In the genomic region with DNA sequence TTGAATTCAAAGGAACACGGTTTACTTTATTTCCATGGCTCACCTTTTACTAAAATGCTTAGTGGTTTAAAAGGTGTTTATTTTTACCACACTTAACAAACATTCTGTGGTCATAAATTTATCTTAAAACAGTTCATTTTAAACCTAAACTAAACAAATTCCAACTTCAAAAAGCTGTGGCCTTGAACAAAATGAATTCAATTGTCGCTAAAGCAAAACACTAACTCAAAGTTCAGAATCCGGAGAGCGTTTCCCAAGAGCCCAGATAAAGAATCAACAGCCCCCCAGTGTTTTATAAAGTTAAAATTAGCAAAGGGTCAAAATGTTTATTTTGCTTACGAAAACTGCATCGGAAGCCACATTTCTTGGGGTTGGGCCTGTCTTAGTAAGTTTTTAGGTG, we compare ENCODE assay signal across 8 cellular contexts. TPM values are rescaled to one million over a fixed set of nuclear protein-coding genes. Genes with fewer than 3 reads are reported as not detected.
A peak's percentile ranks its signal among the peaks of the same experiment; 100 is the strongest.
DNase-seq lines count a peak whose midpoint lies in the region; ATAC-seq lines count a peak whose summit lies in the region.

No MANE protein-coding gene starts in this region.

- H3K9me3 Mint-ChIP-seq in activated T-helper 2 cell treated with anti-CD3 and anti-CD28 coated beads, Interferon-gamma antibody, Interleukin-2, Interleukin-4, amounts not matched to agents 10 μg/mL and 5 μg/mL and 100 μg/mL, durations not matched to agents 14 hours and 24 hours and 36 hours, result no peaks in the 10 kb centered on the region
- H3K9me3 Mint-ChIP-seq in stimulated activated naive B cell treated with anti-CD40 and anti-IgM and Interleukin-4, amounts not matched to agents 10 μg/mL and 1 μg/mL and 100 μg/mL, for 72 hours, result no peaks in the 10 kb centered on the region

- DNase-seq in DMS 273 (lab: John Stamatoyannopoulos, UW; ENCODE audit: unreplicated experiment), result peak; percentile 31
- DNase-seq in DMS 273 treated with DMSO at 0.1 percent for 48 hours (lab: John Stamatoyannopoulos, UW), result no peak
- no peak for DNase-seq in activated T-helper 2 cell treated with anti-CD3 and anti-CD28 coated beads, Interferon-gamma antibody, Interleukin-2, Interleukin-4, amounts not matched to agents 10 μg/mL and 5 μg/mL and 100 μg/mL, durations not matched to agents 14 hours and 24 hours and 36 hours (ENCODE audit: low spot score)
- no peak for DNase-seq in stimulated activated naive B cell treated with anti-CD40 and anti-IgM and Interleukin-4, amounts not matched to agents 10 μg/mL and 1 μg/mL and 100 μg/mL, for 72 hours
- no peak for DNase-seq in activated effector memory CD4-positive, alpha-beta T cell treated with Interleukin-2 at 50 U/mL for 16 hours
- DNase-seq in NCI-H1694 treated with DMSO at 0.1 percent for 48 hours (lab: John Stamatoyannopoulos, UW), result no peak

- no peaks in the 10 kb centered on the region for H3K9me3 ChIP-seq in iPS-18c (ENCODE audit: control insufficient read depth, insufficient read depth, low read length)

- peak overlapping the region; percentile 99 for H3K4me3 Mint-ChIP-seq in activated T-helper 2 cell treated with anti-CD3 and anti-CD28 coated beads, Interferon-gamma antibody, Interleukin-2, Interleukin-4, amounts not matched to agents 10 μg/mL and 5 μg/mL and 100 μg/mL, durations not matched to agents 14 hours and 24 hours and 36 hours (ENCODE audit: low read depth)
- peak overlapping the region; percentile 94 to 99 for H3K4me3 Mint-ChIP-seq in stimulated activated naive B cell treated with anti-CD40 and anti-IgM and Interleukin-4, amounts not matched to agents 10 μg/mL and 1 μg/mL and 100 μg/mL, for 72 hours

- no peak for ATAC-seq in stimulated activated naive B cell treated with anti-CD40 and anti-IgM and Interleukin-4, amounts not matched to agents 10 μg/mL and 1 μg/mL and 100 μg/mL, for 72 hours (replicated peaks)
- ATAC-seq in GM19351 (IDR thresholded peaks at IDR 0.05; ENCODE audit: unreplicated experiment), result no peak

- peak overlapping the region; percentile 96 for H3K27ac Mint-ChIP-seq in activated T-helper 2 cell treated with anti-CD3 and anti-CD28 coated beads, Interferon-gamma antibody, Interleukin-2, Interleukin-4, amounts not matched to agents 10 μg/mL and 5 μg/mL and 100 μg/mL, durations not matched to agents 14 hours and 24 hours and 36 hours
- peak overlapping the region; percentile 100 for H3K27ac Mint-ChIP-seq in stimulated activated naive B cell treated with anti-CD40 and anti-IgM and Interleukin-4, amounts not matched to agents 10 μg/mL and 1 μg/mL and 100 μg/mL, for 72 hours

- peak overlapping the region; percentile 95 for H3K4me3 ChIP-seq in iPS-18c (ENCODE audit: insufficient read depth, low read depth, low read length)

- H3K4me1 Mint-ChIP-seq in activated T-helper 2 cell treated with anti-CD3 and anti-CD28 coated beads, Interferon-gamma antibody, Interleukin-2, Interleukin-4, amounts not matched to agents 10 μg/mL and 5 μg/mL and 100 μg/mL, durations not matched to agents 14 hours and 24 hours and 36 hours (ENCODE audit: low read depth), result peaks cover 23% of the 10 kb centered on the region
- peaks cover 8 to 26% of the 10 kb centered on the region in 2 donors for H3K4me1 Mint-ChIP-seq in stimulated activated naive B cell treated with anti-CD40 and anti-IgM and Interleukin-4, amounts not matched to agents 10 μg/mL and 1 μg/mL and 100 μg/mL, for 72 hours

- no peaks in the 10 kb centered on the region for H3K27me3 Mint-ChIP-seq in activated T-helper 2 cell treated with anti-CD3 and anti-CD28 coated beads, Interferon-gamma antibody, Interleukin-2, Interleukin-4, amounts not matched to agents 10 μg/mL and 5 μg/mL and 100 μg/mL, durations not matched to agents 14 hours and 24 hours and 36 hours (ENCODE audit: low read depth)
- no peaks in the 10 kb centered on the region for H3K27me3 Mint-ChIP-seq in stimulated activated naive B cell treated with anti-CD40 and anti-IgM and Interleukin-4, amounts not matched to agents 10 μg/mL and 1 μg/mL and 100 μg/mL, for 72 hours

- intact Hi-C loops in activated T-helper 2 cell treated with anti-CD3 and anti-CD28 coated beads, Interferon-gamma antibody, Interleukin-2, Interleukin-4, amounts not matched to agents 10 μg/mL and 5 μg/mL and 100 μg/mL, durations not matched to agents 14 hours and 24 hours and 36 hours (cut with micrococcal nuclease), result loop anchor here (2.0 to 5.0 kb wide), 2 partner anchors 27 to 37 kb away; no protein-coding TSS in a partner anchor

- H3K36me3 Mint-ChIP-seq in activated T-helper 2 cell treated with anti-CD3 and anti-CD28 coated beads, Interferon-gamma antibody, Interleukin-2, Interleukin-4, amounts not matched to agents 10 μg/mL and 5 μg/mL and 100 μg/mL, durations not matched to agents 14 hours and 24 hours and 36 hours (ENCODE audit: low read depth), result peaks cover 30% of the 10 kb centered on the region
- peaks cover 22 to 27% of the 10 kb centered on the region in 2 donors for H3K36me3 Mint-ChIP-seq in stimulated activated naive B cell treated with anti-CD40 and anti-IgM and Interleukin-4, amounts not matched to agents 10 μg/mL and 1 μg/mL and 100 μg/mL, for 72 hours

RNA-seq across cellular contexts. Expression of a gene that starts 1.4 kb away (rescaled TPM):
- 121 and 125 TPM in 2 replicates for total RNA-seq in activated T-helper 2 cell treated with anti-CD3 and anti-CD28 coated beads, Interferon-gamma antibody, Interleukin-2, Interleukin-4, amounts not matched to agents 10 μg/mL and 5 μg/mL and 100 μg/mL, durations not matched to agents 14 hours and 24 hours and 36 hours
